Comparison of ENCODE assay signal across 16 cellular contexts in the genomic region with DNA sequence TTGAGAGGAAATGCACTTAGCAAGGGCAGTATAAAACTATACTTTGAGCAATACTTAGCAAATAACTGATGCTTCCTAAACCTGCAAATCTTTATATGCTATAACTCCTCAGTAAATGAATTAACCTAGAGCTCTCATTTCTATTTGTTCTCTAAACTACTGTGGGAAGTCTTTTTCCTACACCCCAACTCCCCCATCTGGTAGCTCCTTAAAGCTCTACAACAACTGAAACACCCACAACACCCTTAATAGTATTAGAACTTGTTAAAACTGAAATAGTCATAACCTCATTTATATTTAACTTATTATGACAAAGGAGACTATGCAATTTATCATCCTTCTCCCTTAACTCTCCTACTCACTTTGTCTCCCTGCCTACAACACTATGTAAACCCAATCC.
"Had no signal": no experiment of that assay in that cellular context is flagged by ENCODE, and none has a peak within 500 bp of the region (broad histone marks: within the 10 kb centered on the region; RNA-seq: fewer than 3 reads in every experiment).

No MANE protein-coding gene starts in this region.

- H3K9ac ChIP-seq: neural progenitor cell had no signal

- H3K9me3 ChIP-seq: pancreas, right atrium auricular region, transverse colon had no signal

- ATAC-seq: activated CD4-positive, CD25-positive, alpha-beta regulatory T cell treated with anti-CD3 and anti-CD28 coated beads, Interleukin-2, amount 50 U/mL, for 24 hours; pancreas; stimulated activated memory B cell treated with anti-CD40 and anti-IgM and Interleukin-4, amounts not matched to agents 10 μg/mL and 1 μg/mL and 100 μg/mL, for 72 hours had no signal

- H3K4me3 ChIP-seq: neural progenitor cell, pancreas, right atrium auricular region, transverse colon had no signal

- H3K36me3 ChIP-seq: brain microvascular endothelial cell, neural progenitor cell, pancreas, right atrium auricular region, transverse colon had no signal

- DNase-seq: activated CD4-positive, alpha-beta T cell treated with anti-CD3 and anti-CD28 coated beads, Interleukin-2, amount 50 U/mL, for 4 hours; activated effector memory CD4-positive, alpha-beta T cell treated with anti-CD3 and anti-CD28 coated beads, Interleukin-2, amount 50 U/mL, for 16 hours; activated T-cell treated with anti-CD3 and anti-CD28 coated beads, Interleukin-2, amount 50 U/mL, for 24 hours; amygdala; brain microvascular endothelial cell; cerebellar nuclear complex; hippocampal formation; kidney glomerular epithelial cell; midbrain; pancreas; small intestine; transverse colon had no signal

- H3K27ac ChIP-seq: brain microvascular endothelial cell, neural progenitor cell, pancreas, right atrium auricular region, transverse colon had no signal

- H3K27me3 ChIP-seq: brain microvascular endothelial cell, neural progenitor cell, pancreas, right atrium auricular region, transverse colon had no signal

- H3K4me1 ChIP-seq: pancreas, right atrium auricular region, transverse colon had no signal

- H2AFZ ChIP-seq: neural progenitor cell had no signal

- H3K4me2 ChIP-seq: neural progenitor cell had no signal
